18 cellular contexts compared by ENCODE assay signal in genomic region chr13:101700598-101700997, GRCh38.
DNase-seq lines count a peak whose midpoint lies in the region; ATAC-seq and TF ChIP-seq lines count a peak whose summit lies in the region.
"Had no signal": no experiment of that assay in that cellular context is flagged by ENCODE, and none has a peak within 500 bp of the region (broad histone marks: within the 10 kb centered on the region; RNA-seq: fewer than 3 reads in every experiment).

No MANE protein-coding gene starts in this region.

- peak; percentile 45 for DNase-seq in NCI-H446 treated with DMSO at 0.1 percent for 48 hours (lab: John Stamatoyannopoulos, UW)
- DNase-seq in dermis blood vessel endothelial cell = peak; percentile 4
- DNase-seq in right cardiac atrium = no peak
- DNase-seq in sigmoid colon = no peak
- no peak for DNase-seq in cerebellar cortex (ENCODE audit: low spot score)
- DNase-seq: activated naive CD4-positive, alpha-beta T cell treated with anti-CD3 and anti-CD28 coated beads for 36 hours; effector CD8-positive, alpha-beta T cell; NCI-H187 treated with DMSO at 0.1 percent for 48 hours; NCI-H524; PC-3; SK-N-SH; transverse colon had no signal

- no peak overlapping the region for H3K27ac ChIP-seq in right cardiac atrium (ENCODE audit: low read length)
- peak overlapping the region in 1 of 4 donors; percentile 78 for H3K27ac ChIP-seq in sigmoid colon
- H3K27ac ChIP-seq: BLaER1, transverse colon had no signal

- H3K9me3 ChIP-seq in right cardiac atrium (ENCODE audit: control insufficient read depth, low read length) (no peaks in the 10 kb centered on the region), skeletal muscle satellite cell (replicated peaks; ENCODE audit: low read length) (no peaks in the 10 kb centered on the region), sigmoid colon (no peaks in the 10 kb centered on the region)
- H3K9me3 ChIP-seq: BLaER1, SK-N-SH, transverse colon had no signal

- 49% methylated on average over 3 of the region's 3 CpGs for WGBS in right cardiac atrium
- 83 to 86% methylated on average over 3 of the region's 3 CpGs for WGBS in sigmoid colon, 2 donors

- TF ChIP-seq EP300 in sigmoid colon (IDR thresholded peaks at IDR 0.05) = no peak

- no peak for TF ChIP-seq POLR2A in sigmoid colon (IDR thresholded peaks at IDR 0.05)

- H3K36me3 ChIP-seq in skeletal muscle satellite cell (ENCODE audit: insufficient read depth, low read length) = peaks cover 43% of the 10 kb centered on the region
- H3K36me3 ChIP-seq in sigmoid colon = no peaks in the 10 kb centered on the region
- H3K36me3 ChIP-seq: BLaER1, transverse colon had no signal

- H3K4me3 ChIP-seq in right cardiac atrium (ENCODE audit: low read length) = no peak overlapping the region
- no peak overlapping the region for H3K4me3 ChIP-seq in skeletal muscle satellite cell (ENCODE audit: low read length)
- no peak overlapping the region for H3K4me3 ChIP-seq in sigmoid colon
- H3K4me3 ChIP-seq: BLaER1, smooth muscle cell, transverse colon had no signal

- intact Hi-C loops in right cardiac atrium (cut with DNase I) = no loop called here
- intact Hi-C loops in sigmoid colon (cut with DNase I) = no loop called here

- TF ChIP-seq CTCF in sigmoid colon (IDR thresholded peaks at IDR 0.05) = no peak

- peak overlapping the region; percentile 23 for H3K4me2 ChIP-seq in skeletal muscle satellite cell (ENCODE audit: low read length)
- H3K4me2 ChIP-seq: BLaER1, SK-N-SH, smooth muscle cell had no signal

- H3K9ac ChIP-seq in skeletal muscle satellite cell (ENCODE audit: low read depth, low read length) = peak overlapping the region; percentile 28
- H3K9ac ChIP-seq: BLaER1, SK-N-SH had no signal

- no peaks in the 10 kb centered on the region for H3K4me1 ChIP-seq in right cardiac atrium (ENCODE audit: control insufficient read depth, insufficient read depth, low read length)
- peaks cover 46% of the 10 kb centered on the region for H3K4me1 ChIP-seq in skeletal muscle satellite cell (ENCODE audit: control insufficient read depth, insufficient read depth, low read length)
- H3K4me1 ChIP-seq in sigmoid colon = no peaks in the 10 kb centered on the region
- H3K4me1 ChIP-seq: BLaER1, transverse colon had no signal

- H3K27me3 ChIP-seq in right cardiac atrium (ENCODE audit: control insufficient read depth, insufficient read depth) (no peaks in the 10 kb centered on the region), skeletal muscle satellite cell (ENCODE audit: control insufficient read depth, insufficient read depth, low read length) (no peaks in the 10 kb centered on the region), sigmoid colon (no peaks in the 10 kb centered on the region)
- H3K27me3 ChIP-seq: BLaER1, transverse colon had no signal

- peak; percentile 89 to 96 for ATAC-seq in right cardiac atrium
- ATAC-seq in HG03196 (IDR thresholded peaks at IDR 0.05; ENCODE audit: unreplicated experiment) = no peak
- no peak for ATAC-seq in HG03565 (IDR thresholded peaks at IDR 0.05; ENCODE audit: unreplicated experiment)
- ATAC-seq: HCT116, PC-3 had no signal

Comparison
In these comparisons a context has a peak if more than half of its experiments do, and no peak if none do; other contexts are left out.
1. DNase-seq: peak in NCI-H446 treated with DMSO at 0.1 percent for 48 hours (single experiment) and dermis blood vessel endothelial cell (single experiment); none in right cardiac atrium (0 of 3), sigmoid colon (single experiment) and cerebellar cortex (single experiment).
2. ATAC-seq: peak in right cardiac atrium (2 of 2); none in HG03196 (single experiment) and HG03565 (single experiment).